ENCODE assay signal across 1 cellular context in genomic region chrX:62906200-62906599, GRCh38.
DNase-seq lines count a peak whose midpoint lies in the region.
"Not testable (repeated sequence)": the region's sequence is repeated elsewhere in the genome, so short reads cannot be mapped to it uniquely, and the experiment has no call there.

No MANE protein-coding gene starts in this region.

- peak; percentile 54 for DNase-seq in posterior vena cava (ENCODE audit: low spot score)

- intact Hi-C loops in posterior vena cava (cut with DNase I): not testable (repeated sequence)
